8 cellular contexts compared by ENCODE assay signal in the genomic region with DNA sequence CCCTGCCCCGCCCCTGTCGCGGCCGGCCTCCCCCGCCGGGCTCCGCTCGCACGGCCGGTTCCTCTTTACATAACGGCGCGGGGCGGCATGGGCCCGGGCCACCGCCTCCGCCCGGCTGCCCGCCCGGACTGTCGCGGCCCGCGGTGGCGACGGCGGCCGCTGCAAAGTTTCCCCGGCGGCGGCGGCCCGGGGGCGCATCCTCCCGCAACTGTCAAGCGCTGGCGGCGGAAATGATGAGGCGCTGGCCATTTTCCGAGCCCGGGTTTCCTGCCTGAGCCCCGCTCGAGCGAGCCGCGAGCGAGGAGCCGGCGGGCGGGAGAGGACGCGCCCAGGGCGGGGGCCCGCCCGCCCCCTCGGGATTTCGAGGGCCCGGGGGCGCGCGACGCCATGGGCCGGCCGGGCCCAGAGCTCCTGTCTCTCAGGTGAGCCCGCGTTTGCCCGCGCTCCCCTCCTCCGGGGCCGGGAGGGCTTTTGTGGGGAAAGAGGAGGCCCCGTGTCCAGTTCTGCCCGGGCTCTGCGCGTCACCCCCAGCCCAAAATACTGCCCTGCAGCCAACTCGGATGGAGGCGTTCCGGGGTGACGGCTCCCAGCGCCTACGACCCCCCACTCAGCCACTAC. TPM values are rescaled to one million over a fixed set of nuclear protein-coding genes. Genes with fewer than 3 reads are reported as not detected.
DNase-seq lines count a peak whose midpoint lies in the region; ATAC-seq, FAIRE-seq and TF ChIP-seq lines count a peak whose summit lies in the region.

Gene SH2B3 (plus strand): TSS at position 68 of the 618 bp plus-strand sequence. CDS start 12,223 bp downstream, outside the sequence.

- peaks cover 38% of the 10 kb centered on the region for H3K4me1 ChIP-seq in keratinocyte (ENCODE audit: control insufficient read depth, extremely low read depth, insufficient read depth, low read length)

- in situ Hi-C loops in astrocyte of the cerebellum (cut with HindIII; ENCODE audit: low sequenced_read_pairs), result no loop called here

- H3K79me2 ChIP-seq in keratinocyte (ENCODE audit: control insufficient read depth, insufficient read depth, low read length), result peaks cover 47% of the 10 kb centered on the region

- peaks cover 5% of the 10 kb centered on the region for H4K20me1 ChIP-seq in keratinocyte (ENCODE audit: control insufficient read depth, extremely low read depth, insufficient read depth, low read length)

- peak within 1 kb of the TSS; percentile 75 for H3K27ac ChIP-seq in RWPE1
- peak within 1 kb of the TSS; percentile 61 for H3K27ac ChIP-seq in keratinocyte (ENCODE audit: control insufficient read depth, insufficient read depth, low read length)

- no peaks in the 10 kb centered on the region for H3K9me1 ChIP-seq in keratinocyte (ENCODE audit: control insufficient read depth, extremely low read depth, insufficient read depth, low read length)

- POLR2A ChIA-PET in RWPE1 (lab: Yijun Ruan, JAX; ENCODE audit: low non-redundant PET), result no interaction called here

- H3K27me3 ChIP-seq in keratinocyte (ENCODE audit: control insufficient read depth, extremely low read depth, insufficient read depth, low read length), result no peaks in the 10 kb centered on the region

- peak; percentile 5 for ATAC-seq in HG02610 (IDR thresholded peaks at IDR 0.05; ENCODE audit: unreplicated experiment)

- H3K36me3 ChIP-seq in keratinocyte (ENCODE audit: control insufficient read depth in 2 of 2, extremely low read depth in 1 of 2, insufficient read depth in 2 of 2, low read length in 2 of 2), result peaks cover 0 to 11% of the 10 kb centered on the region in 2 experiments

- dilution Hi-C loops in keratinocyte (cut with MboI; ENCODE audit: extremely low pct_ligation_motif_present, low sequenced_read_pairs), result no loop called here

- no peak for TF ChIP-seq CTCF in RWPE1 (conservative IDR thresholded peaks at IDR 0.05; ENCODE audit: low read depth)
- no peak for TF ChIP-seq CTCF in astrocyte of the cerebellum (IDR thresholded peaks at IDR 0.05; ENCODE audit: low read depth, low read length, missing control alignments)
- TF ChIP-seq CTCF in keratinocyte (optimal IDR thresholded peaks at IDR 0.05 in 1 of 3, IDR thresholded peaks at IDR 0.05 in 1 of 3, conservative IDR thresholded peaks at IDR 0.05 in 1 of 3; ENCODE audit: extremely low read depth in 1 of 3, insufficient read depth in 2 of 3, low read length in 3 of 3), result no peak

- CTCF ChIA-PET in RWPE1 (lab: Yijun Ruan, JAX), result interaction anchor here (2.5 kb wide), 1 partner anchor 46 kb away, joined by 12 read pairs; no protein-coding TSS in a partner anchor

- H3K4me3 ChIP-seq in astrocyte of the cerebellum (ENCODE audit: low read depth, low read length) (peak within 1 kb of the TSS; percentile 89), keratinocyte (ENCODE audit: control insufficient read depth in 2 of 3, extremely low read depth in 1 of 3, insufficient read depth in 2 of 3, low read depth in 1 of 3, low read length in 3 of 3) (peak within 1 kb of the TSS; percentile 73 to 88 (median 83))

- peak within 1 kb of the TSS; percentile 87 for H3K4me2 ChIP-seq in keratinocyte (ENCODE audit: control insufficient read depth, extremely low read depth, insufficient read depth, low read depth, low read length)

- H3K9ac ChIP-seq in keratinocyte (ENCODE audit: control insufficient read depth, extremely low read depth, insufficient read depth, low read length), result peak within 1 kb of the TSS; percentile 83

- H2AFZ ChIP-seq in keratinocyte (ENCODE audit: control insufficient read depth, low read length), result peak within 1 kb of the TSS; percentile 46

- no peak for FAIRE-seq in keratinocyte (lab: Jason Lieb, UNC)

- peak; percentile 83 for TF ChIP-seq POLR2A in GM15510 (IDR thresholded peaks at IDR 0.05; ENCODE audit: borderline replicate concordance, extremely low read depth, insufficient read length)

- DNase-seq in RWPE1 (ENCODE audit: low spot score), result no peak
- DNase-seq in astrocyte of the cerebellum (ENCODE audit: low read depth), result no peak
- no peak for DNase-seq in keratinocyte (ENCODE audit: low read depth, low spot score)
- peak in 2 of 3 donors; percentile 52 to 62 for DNase-seq in stimulated activated CD4-positive, alpha-beta T cell treated with anti-CD3 and anti-CD28 coated beads, TNF-alpha, amount 100 ng/mL, for 48 hours (ENCODE audit: low read depth in 3 of 3)
- no peak for DNase-seq in UCSD-AML1 (lab: John Stamatoyannopoulos, UW; ENCODE audit: unreplicated experiment)
- DNase-seq in NOMO-1 treated with DMSO at 0.1 percent for 48 hours (lab: John Stamatoyannopoulos, UW; ENCODE audit: unreplicated experiment), result no peak

- no peaks in the 10 kb centered on the region for H3K9me3 ChIP-seq in keratinocyte (ENCODE audit: control insufficient read depth, low read depth, low read length)

RNA-seq across cellular contexts. Expression of gene SH2B3, which starts in this region (rescaled TPM):
- polyA plus RNA-seq in keratinocyte, result 4.2 to 11.3 TPM (median 7.7 TPM) in 3 replicates
- 0.30 TPM for polyA plus RNA-seq in keratinocyte (2011; ENCODE audit: low read depth)
- 7.7 and 8.1 TPM in 2 replicates for polyA plus RNA-seq in keratinocyte (2011; cell fraction: cytosol; rRNA removed)
- polyA plus RNA-seq in keratinocyte (2011; cell fraction: nucleus; rRNA removed), result 7.7 and 8.3 TPM in 2 replicates
- 0.87 and 7.8 TPM in 2 replicates for polyA plus RNA-seq in keratinocyte (2012; ENCODE audit: low replicate concordance)
- polyA minus RNA-seq in keratinocyte, result 4.7 to 21.2 TPM (median 7.5 TPM) in 3 replicates
- polyA minus RNA-seq in keratinocyte (2011; cell fraction: cytosol; rRNA and poly(A)+ RNA removed), result 9.0 TPM
- polyA minus RNA-seq in keratinocyte (2011; cell fraction: nucleus; rRNA and poly(A)+ RNA removed), result 4.4 and 6.1 TPM in 2 replicates

Comparison
In these comparisons a context has a peak if more than half of its experiments do, and no peak if none do; other contexts are left out.
1. DNase-seq: peak in stimulated activated CD4-positive, alpha-beta T cell treated with anti-CD3 and anti-CD28 coated beads, TNF-alpha, amount 100 ng/mL, for 48 hours (2 of 3); none in RWPE1 (single experiment), astrocyte of the cerebellum (single experiment), keratinocyte (single experiment), UCSD-AML1 (single experiment) and NOMO-1 treated with DMSO at 0.1 percent for 48 hours (single experiment).